Comparison of ENCODE assay signal across 1 cellular context in the genomic region with DNA sequence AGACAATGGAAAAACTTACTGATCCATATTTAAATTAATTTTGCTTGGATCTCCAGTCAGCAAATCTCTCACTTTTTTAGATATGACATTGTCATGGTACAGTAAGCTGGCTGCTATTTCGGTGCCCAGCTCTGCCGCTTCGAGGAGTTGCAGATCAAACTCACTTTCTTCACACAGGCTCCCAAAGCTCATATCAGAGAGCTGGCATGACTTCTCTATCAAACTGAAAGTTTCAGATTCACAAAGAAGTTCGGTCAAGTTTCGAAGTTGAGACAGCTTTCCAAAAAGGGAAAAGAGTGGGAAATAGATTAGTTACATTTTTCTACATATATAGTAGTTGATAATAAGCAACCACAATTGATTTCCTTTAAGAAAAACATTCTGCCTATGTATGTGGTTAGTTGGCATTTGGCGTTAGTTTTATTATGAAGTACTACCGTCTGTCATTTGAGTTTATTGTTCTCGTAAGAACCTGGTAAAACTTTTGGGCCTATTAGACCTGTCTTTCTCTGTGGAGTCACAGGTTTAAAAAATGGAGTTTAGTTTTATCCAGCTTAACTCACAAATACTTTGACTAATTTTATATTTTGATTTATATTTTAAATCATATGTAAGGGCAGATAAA.
TF ChIP-seq lines count a peak whose summit lies in the region.

No MANE protein-coding gene starts in this region.

TF ChIP-seq in GM12878, 131 proteins besides CTCF, POLR2A, EP300 and RAD21 (continued from another document and continues in another):
- 0 out of 2 replicates have a peak, but pooled peaks have one; percentile 27 for TF ChIP-seq ZNF592 (IDR thresholded peaks at IDR 0.05)
- TF ChIP-seq E2F4 (IDR thresholded peaks at IDR 0.05; ENCODE audit: low read depth, low read length), result no peak
- TF ChIP-seq, protein P1, sequence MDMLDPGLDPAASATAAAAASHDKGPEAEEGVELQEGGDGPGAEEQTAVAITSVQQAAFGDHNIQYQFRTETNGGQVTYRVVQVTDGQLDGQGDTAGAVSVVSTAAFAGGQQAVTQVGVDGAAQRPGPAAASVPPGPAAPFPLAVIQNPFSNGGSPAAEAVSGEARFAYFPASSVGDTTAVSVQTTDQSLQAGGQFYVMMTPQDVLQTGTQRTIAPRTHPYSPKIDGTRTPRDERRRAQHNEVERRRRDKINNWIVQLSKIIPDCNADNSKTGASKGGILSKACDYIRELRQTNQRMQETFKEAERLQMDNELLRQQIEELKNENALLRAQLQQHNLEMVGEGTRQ (IDR thresholded peaks at IDR 0.05; ENCODE audit: borderline replicate concordance, low read depth, low read length), result no peak
- TF ChIP-seq ZNF687 (IDR thresholded peaks at IDR 0.05), result peak; percentile 58; the same call in 1 of the 2 replicates
- TF ChIP-seq, protein P2, sequence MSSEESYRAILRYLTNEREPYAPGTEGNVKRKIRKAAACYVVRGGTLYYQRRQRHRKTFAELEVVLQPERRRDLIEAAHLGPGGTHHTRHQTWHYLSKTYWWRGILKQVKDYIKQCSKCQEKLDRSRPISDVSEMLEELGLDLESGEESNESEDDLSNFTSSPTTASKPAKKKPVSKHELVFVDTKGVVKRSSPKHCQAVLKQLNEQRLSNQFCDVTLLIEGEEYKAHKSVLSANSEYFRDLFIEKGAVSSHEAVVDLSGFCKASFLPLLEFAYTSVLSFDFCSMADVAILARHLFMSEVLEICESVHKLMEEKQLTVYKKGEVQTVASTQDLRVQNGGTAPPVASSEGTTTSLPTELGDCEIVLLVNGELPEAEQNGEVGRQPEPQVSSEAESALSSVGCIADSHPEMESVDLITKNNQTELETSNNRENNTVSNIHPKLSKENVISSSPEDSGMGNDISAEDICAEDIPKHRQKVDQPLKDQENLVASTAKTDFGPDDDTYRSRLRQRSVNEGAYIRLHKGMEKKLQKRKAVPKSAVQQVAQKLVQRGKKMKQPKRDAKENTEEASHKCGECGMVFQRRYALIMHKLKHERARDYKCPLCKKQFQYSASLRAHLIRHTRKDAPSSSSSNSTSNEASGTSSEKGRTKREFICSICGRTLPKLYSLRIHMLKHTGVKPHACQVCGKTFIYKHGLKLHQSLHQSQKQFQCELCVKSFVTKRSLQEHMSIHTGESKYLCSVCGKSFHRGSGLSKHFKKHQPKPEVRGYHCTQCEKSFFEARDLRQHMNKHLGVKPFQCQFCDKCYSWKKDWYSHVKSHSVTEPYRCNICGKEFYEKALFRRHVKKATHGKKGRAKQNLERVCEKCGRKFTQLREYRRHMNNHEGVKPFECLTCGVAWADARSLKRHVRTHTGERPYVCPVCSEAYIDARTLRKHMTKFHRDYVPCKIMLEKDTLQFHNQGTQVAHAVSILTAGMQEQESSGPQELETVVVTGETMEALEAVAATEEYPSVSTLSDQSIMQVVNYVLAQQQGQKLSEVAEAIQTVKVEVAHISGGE (CRISPR knock-in tag; IDR thresholded peaks at IDR 0.05), result no peak
- no peak for TF ChIP-seq MXI1 (IDR thresholded peaks at IDR 0.05; ENCODE audit: low read depth, low read length)
- TF ChIP-seq, protein P3, sequence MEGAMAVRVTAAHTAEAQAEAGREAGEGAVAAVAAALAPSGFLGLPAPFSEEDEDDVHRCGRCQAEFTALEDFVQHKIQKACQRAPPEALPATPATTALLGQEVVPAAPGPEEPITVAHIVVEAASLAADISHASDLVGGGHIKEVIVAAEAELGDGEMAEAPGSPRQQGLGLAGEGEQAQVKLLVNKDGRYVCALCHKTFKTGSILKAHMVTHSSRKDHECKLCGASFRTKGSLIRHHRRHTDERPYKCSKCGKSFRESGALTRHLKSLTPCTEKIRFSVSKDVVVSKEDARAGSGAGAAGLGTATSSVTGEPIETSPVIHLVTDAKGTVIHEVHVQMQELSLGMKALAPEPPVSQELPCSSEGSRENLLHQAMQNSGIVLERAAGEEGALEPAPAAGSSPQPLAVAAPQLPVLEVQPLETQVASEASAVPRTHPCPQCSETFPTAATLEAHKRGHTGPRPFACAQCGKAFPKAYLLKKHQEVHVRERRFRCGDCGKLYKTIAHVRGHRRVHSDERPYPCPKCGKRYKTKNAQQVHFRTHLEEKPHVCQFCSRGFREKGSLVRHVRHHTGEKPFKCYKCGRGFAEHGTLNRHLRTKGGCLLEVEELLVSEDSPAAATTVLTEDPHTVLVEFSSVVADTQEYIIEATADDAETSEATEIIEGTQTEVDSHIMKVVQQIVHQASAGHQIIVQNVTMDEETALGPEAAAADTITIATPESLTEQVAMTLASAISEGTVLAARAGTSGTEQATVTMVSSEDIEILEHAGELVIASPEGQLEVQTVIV (IDR thresholded peaks at IDR 0.05; ENCODE audit: borderline replicate concordance, partially characterized antibody), result no peak
- no peak for TF ChIP-seq ZBTB40 (IDR thresholded peaks at IDR 0.05; ENCODE audit: borderline replicate concordance)
- no peak for TF ChIP-seq SMAD1 (IDR thresholded peaks at IDR 0.05; ENCODE audit: low read depth, partially characterized antibody)
- TF ChIP-seq STAT1 (conservative IDR thresholded peaks at IDR 0.05), result no peak
- TF ChIP-seq PAX5 (IDR thresholded peaks at IDR 0.05; ENCODE audit: borderline replicate concordance, low read depth, low read length), result peak; percentile 30; the same call in 1 of the 2 replicates
- TF ChIP-seq NFYA (IDR thresholded peaks at IDR 0.05; ENCODE audit: borderline replicate concordance, low read depth, low read length), result no peak
- peak; percentile 34; the same call in 1 of the 2 replicates for TF ChIP-seq IKZF1 (conservative IDR thresholded peaks at IDR 0.05)
- TF ChIP-seq E2F8 (IDR thresholded peaks at IDR 0.05; ENCODE audit: low read depth, partially characterized antibody), result no peak
- TF ChIP-seq POLR2AphosphoS2 (IDR thresholded peaks at IDR 0.05; ENCODE audit: low read depth, low read length), result no peak
- no peak for TF ChIP-seq ELK1 (IDR thresholded peaks at IDR 0.05; ENCODE audit: low read depth, low read length)
